In genomic region chr22:17258015-17258827, GRCh38 we compare ENCODE assay signal across 8 cellular contexts. TPM values are rescaled to one million over a fixed set of nuclear protein-coding genes. Genes with fewer than 3 reads are reported as not detected.
DNase-seq lines count a peak whose midpoint lies in the region; ATAC-seq and TF ChIP-seq lines count a peak whose summit lies in the region.

No MANE protein-coding gene starts in this region.

- peak overlapping the region; percentile 48 for H3K4me3 Mint-ChIP-seq in activated naive CD4-positive, alpha-beta T cell treated with anti-CD3 and anti-CD28 coated beads, Interleukin-2, amount 10 ng/mL, durations not matched to agents 7 days and 5 days

- no peaks in the 10 kb centered on the region for H3K27me3 ChIP-seq in KMS-11 (ENCODE audit: insufficient read depth, low read depth)

- H2AFZ ChIP-seq in KMS-11 (ENCODE audit: low read depth) (peak overlapping the region; percentile 62; the same call in 1 of the 2 replicates), OCI-LY7 (ENCODE audit: low read length) (peak overlapping the region; percentile 82; the same call in 1 of the 2 replicates)

- no TSS peak for BruUV-seq in OCI-LY7 (replicated peaks; lab: Mats Ljungman, UMichigan)

- H3K27me3 Mint-ChIP-seq in activated naive CD4-positive, alpha-beta T cell treated with anti-CD3 and anti-CD28 coated beads, Interleukin-2, amount 10 ng/mL, durations not matched to agents 7 days and 5 days: peaks cover 25% of the 10 kb centered on the region

- intact Hi-C loops in OCI-LY7 (cut with micrococcal nuclease; ENCODE audit: unreplicated experiment): loop anchor here (1.0 to 5.0 kb wide), 4 partner anchors 39 to 331 kb away; partner anchors contain the start of gene ADA2

- H3K4me3 ChIP-seq in KMS-11 (IDR thresholded peaks at IDR 0.05; ENCODE audit: insufficient read depth, low read depth, low read length) (no peak overlapping the region), OCI-LY7 (ENCODE audit: low read depth, low read length, poor library complexity, severe bottlenecking) (peak overlapping the region; percentile 44)

- peak overlapping the region; percentile 90 for H3K27ac Mint-ChIP-seq in activated naive CD4-positive, alpha-beta T cell treated with anti-CD3 and anti-CD28 coated beads, Interleukin-2, amount 10 ng/mL, durations not matched to agents 7 days and 5 days

- DNase-seq in GM10248 (ENCODE audit: extremely low spot score) (peak; percentile 86), OCI-LY7 (ENCODE audit: low spot score) (peak; percentile 93), iris pigment epithelial cell (ENCODE audit: low read depth) (peak; percentile 47), cerebellum (ENCODE audit: low spot score) (no peak)
- peak; percentile 90 for DNase-seq in activated naive CD4-positive, alpha-beta T cell treated with anti-CD3 and anti-CD28 coated beads, Interleukin-2, amount 10 ng/mL, durations not matched to agents 7 days and 5 days
- peak; percentile 37 to 45 for DNase-seq in stimulated activated CD4-positive, alpha-beta T cell treated with anti-CD3 and anti-CD28 coated beads, Interleukin-2, amount 100 ng/mL, for 48 hours

- no peaks in the 10 kb centered on the region for H3K9me2 ChIP-seq in OCI-LY7 (ENCODE audit: insufficient read depth, low read length)

- TF ChIP-seq CTCF in GM10248 (IDR thresholded peaks at IDR 0.05; ENCODE audit: control extremely low read depth, extremely low read depth, low read depth, missing control alignments) (no peak), KMS-11 (conservative IDR thresholded peaks at IDR 0.05; ENCODE audit: low read depth, low read length) (no peak), OCI-LY7 (conservative IDR thresholded peaks at IDR 0.05; ENCODE audit: low read length) (no peak)

- H3K4me1 Mint-ChIP-seq in activated naive CD4-positive, alpha-beta T cell treated with anti-CD3 and anti-CD28 coated beads, Interleukin-2, amount 10 ng/mL, durations not matched to agents 7 days and 5 days: peaks cover 38% of the 10 kb centered on the region

- H3K9ac ChIP-seq in KMS-11: peak overlapping the region; percentile 61; the same call in 1 of the 2 replicates

- H3K9me3 ChIP-seq in OCI-LY7 (ENCODE audit: low read length): no peaks in the 10 kb centered on the region

- H3K79me2 ChIP-seq in KMS-11 (ENCODE audit: insufficient read depth, low read depth) (peaks cover 15% of the 10 kb centered on the region; the same call in 1 of the 2 replicates), OCI-LY7 (ENCODE audit: insufficient read depth, low read depth, low read length) (no peaks in the 10 kb centered on the region)

- peaks cover 60% of the 10 kb centered on the region for H3K4me1 ChIP-seq in KMS-11 (ENCODE audit: low read depth, poor library complexity, severe bottlenecking)
- peaks cover 23% of the 10 kb centered on the region for H3K4me1 ChIP-seq in OCI-LY7 (ENCODE audit: insufficient read depth, low read length, poor library complexity, severe bottlenecking)

- H3K4me2 ChIP-seq in KMS-11: peak overlapping the region; percentile 85
- peak overlapping the region; percentile 75 for H3K4me2 ChIP-seq in OCI-LY7 (ENCODE audit: low read length)

- H3K27ac ChIP-seq in KMS-11 (peak overlapping the region; percentile 89), OCI-LY7 (ENCODE audit: low read depth, low read length, poor library complexity, severe bottlenecking) (peak overlapping the region; percentile 84)

- no peaks in the 10 kb centered on the region for H4K20me1 ChIP-seq in KMS-11 (ENCODE audit: insufficient read depth)
- H4K20me1 ChIP-seq in OCI-LY7 (ENCODE audit: insufficient read depth, low read length): no peaks in the 10 kb centered on the region

- H3K36me3 Mint-ChIP-seq in activated naive CD4-positive, alpha-beta T cell treated with anti-CD3 and anti-CD28 coated beads, Interleukin-2, amount 10 ng/mL, durations not matched to agents 7 days and 5 days: no peaks in the 10 kb centered on the region

- CTCF ChIA-PET in GM10248 (lab: Yijun Ruan, JAX) (interaction anchor here (0.8 to 5.8 kb wide), 10 partner anchors 11 to 244 kb away, joined by 3 to 29 read pairs (median 4); no protein-coding TSS in a partner anchor), OCI-LY7 (lab: Charles Lee; ENCODE audit: unreplicated experiment) (interaction anchor here (0.9 to 1.4 kb wide), 4 partner anchors 29 to 79 kb away, joined by 3 to 6 read pairs (median 4); no protein-coding TSS in a partner anchor)
- CTCF ChIA-PET in activated naive CD4-positive, alpha-beta T cell treated with anti-CD3 and anti-CD28 coated beads, Interleukin-2, amount 10 ng/mL, durations not matched to agents 7 days and 5 days (lab: Charles Lee): interaction anchor here (0.9 to 1.0 kb wide), 3 partner anchors 11 to 107 kb away, joined by 4 to 6 read pairs (median 4); no protein-coding TSS in a partner anchor

- ATAC-seq in GM21737 (IDR thresholded peaks at IDR 0.05; ENCODE audit: unreplicated experiment): peak; percentile 80

- no peaks in the 10 kb centered on the region for H3K9me3 Mint-ChIP-seq in activated naive CD4-positive, alpha-beta T cell treated with anti-CD3 and anti-CD28 coated beads, Interleukin-2, amount 10 ng/mL, durations not matched to agents 7 days and 5 days

- no peaks in the 10 kb centered on the region for H3K36me3 ChIP-seq in KMS-11 (ENCODE audit: insufficient read depth)
- no peaks in the 10 kb centered on the region for H3K36me3 ChIP-seq in OCI-LY7 (ENCODE audit: insufficient read depth, low read length)

- POLR2A ChIA-PET in GM10248 (lab: Yijun Ruan, JAX) (interaction anchor here (1.0 kb wide), 1 partner anchor 13 kb away, joined by 4 read pairs; no protein-coding TSS in a partner anchor), OCI-LY7 (lab: Charles Lee) (interaction anchor here (0.6 to 2.1 kb wide), 19 partner anchors 9 to 179 kb away, joined by 3 to 21 read pairs (median 3); partner anchors contain the start of gene ADA2)

RNA-seq across cellular contexts. Expression of gene ADA2, which starts 39.0 kb away (rescaled TPM):
- total RNA-seq in OCI-LY7 (2014; rRNA removed; shearing (Covaris generic)): 16.5 and 19.6 TPM in 2 replicates
- 42.8 and 49.5 TPM in 2 replicates for total RNA-seq in OCI-LY7 (2022)
- total RNA-seq in cerebellum: 8.0 TPM
